In genomic region chr20:38300433-38300832, GRCh38 we compare ENCODE assay signal across 23 cellular contexts. TPM values are rescaled to one million over a fixed set of nuclear protein-coding genes. Genes with fewer than 3 reads are reported as not detected.
"Had no signal": no experiment of that assay in that cellular context is flagged by ENCODE, and none has a peak within 500 bp of the region (broad histone marks: within the 10 kb centered on the region; RNA-seq: fewer than 3 reads in every experiment).

No MANE protein-coding gene starts in this region.

- H3K36me3 ChIP-seq: brain microvascular endothelial cell, sigmoid colon had no signal

- H3K27ac Mint-ChIP-seq: activated CD8-positive, alpha-beta memory T cell treated with anti-CD3 and anti-CD28 coated beads, Interleukin-2, amount 10 ng/mL, durations not matched to agents 7 days and 5 days; activated naive CD8-positive, alpha-beta T cell treated with anti-CD3 and anti-CD28 coated beads for 36 hours; activated T-cell treated with anti-CD3 and anti-CD28 coated beads, Interleukin-2, amount 50 U/mL, for 24 hours; endodermal cell had no signal

- DNase-seq: activated CD4-positive, alpha-beta T cell treated with anti-CD3 and anti-CD28 coated beads for 1 hour; activated CD4-positive, alpha-beta T cell treated with anti-CD3 and anti-CD28 coated beads, Interleukin-2, amount 50 U/mL, for 48 hours; activated CD8-positive, alpha-beta memory T cell treated with anti-CD3 and anti-CD28 coated beads, Interleukin-2, amount 10 ng/mL, durations not matched to agents 7 days and 5 days; activated gamma-delta T cell; activated naive CD8-positive, alpha-beta T cell treated with anti-CD3 and anti-CD28 coated beads for 36 hours; activated T-cell treated with anti-CD3 and anti-CD28 coated beads, Interleukin-2, amount 50 U/mL, for 24 hours; brain microvascular endothelial cell; cerebellar nuclear complex; dermis blood vessel endothelial cell; erythroblast; hippocampal formation; sigmoid colon; stimulated activated CD4-positive, alpha-beta T cell treated with anti-CD3 and anti-CD28 coated beads, Interleukin-12 subunit alpha, Interleukin-12 subunit beta, amount 100 ng/mL, for 4 hours; stimulated activated CD4-positive, alpha-beta T cell treated with anti-CD3 and anti-CD28 coated beads, Interleukin-4, amount 100 ng/mL, for 1 hour; stimulated activated CD8-positive, alpha-beta memory T cell treated with anti-CD3 and anti-CD28 coated beads, Interleukin-4, amount 100 ng/mL, for 48 hours; stimulated activated naive CD8-positive, alpha-beta T cell treated with anti-CD3 and anti-CD28 coated beads, Interleukin-15, Interleukin-2, amounts not matched to agents 100 U/mL and 50 U/mL, for 24 hours; T-helper 9 cell had no signal

- H3K36me3 Mint-ChIP-seq: activated CD8-positive, alpha-beta memory T cell treated with anti-CD3 and anti-CD28 coated beads, Interleukin-2, amount 10 ng/mL, durations not matched to agents 7 days and 5 days; activated naive CD8-positive, alpha-beta T cell treated with anti-CD3 and anti-CD28 coated beads for 36 hours had no signal

- ATAC-seq: activated CD8-positive, alpha-beta memory T cell treated with anti-CD3 and anti-CD28 coated beads, Interleukin-2, amount 10 ng/mL, durations not matched to agents 7 days and 5 days; stimulated activated naive CD8-positive, alpha-beta T cell treated with anti-CD3 and anti-CD28 coated beads, Interleukin-15, Interleukin-2, amounts not matched to agents 100 U/mL and 50 U/mL, for 24 hours had no signal

- H3K4me3 ChIP-seq: sigmoid colon had no signal

- H3K27ac ChIP-seq: brain microvascular endothelial cell had no signal

- H3K4me1 Mint-ChIP-seq: endodermal cell had no signal

- H3K4me3 Mint-ChIP-seq: activated CD8-positive, alpha-beta memory T cell treated with anti-CD3 and anti-CD28 coated beads, Interleukin-2, amount 10 ng/mL, durations not matched to agents 7 days and 5 days; activated naive CD8-positive, alpha-beta T cell treated with anti-CD3 and anti-CD28 coated beads for 36 hours; activated T-cell treated with anti-CD3 and anti-CD28 coated beads, Interleukin-2, amount 50 U/mL, for 24 hours; endodermal cell had no signal

- H3K27me3 ChIP-seq: brain microvascular endothelial cell had no signal

- H3K9me3 Mint-ChIP-seq: activated naive CD8-positive, alpha-beta T cell treated with anti-CD3 and anti-CD28 coated beads for 36 hours; activated T-cell treated with anti-CD3 and anti-CD28 coated beads, Interleukin-2, amount 50 U/mL, for 24 hours; endodermal cell had no signal

- H3K9me3 ChIP-seq: sigmoid colon had no signal

RNA-seq across cellular contexts. Expression of gene BPI, which starts 3.5 kb away (rescaled TPM):
- total RNA-seq: activated CD8-positive, alpha-beta memory T cell treated with anti-CD3 and anti-CD28 coated beads, Interleukin-2, amount 10 ng/mL, durations not matched to agents 7 days and 5 days; activated naive CD8-positive, alpha-beta T cell treated with anti-CD3 and anti-CD28 coated beads for 36 hours; dermis blood vessel endothelial cell; endodermal cell; glomerular endothelial cell; kidney epithelial cell; myocyte; ureter had no signal

RNA-seq across cellular contexts. Expression of gene KIAA1755, which starts 39.9 kb away (rescaled TPM):
- total RNA-seq: activated CD8-positive, alpha-beta memory T cell treated with anti-CD3 and anti-CD28 coated beads, Interleukin-2, amount 10 ng/mL, durations not matched to agents 7 days and 5 days; activated naive CD8-positive, alpha-beta T cell treated with anti-CD3 and anti-CD28 coated beads for 36 hours; endodermal cell had no signal

RNA-seq across cellular contexts. Expression of gene LBP, which starts 45.8 kb away (rescaled TPM):
- total RNA-seq: activated CD8-positive, alpha-beta memory T cell treated with anti-CD3 and anti-CD28 coated beads, Interleukin-2, amount 10 ng/mL, durations not matched to agents 7 days and 5 days; activated naive CD8-positive, alpha-beta T cell treated with anti-CD3 and anti-CD28 coated beads for 36 hours; dermis blood vessel endothelial cell; glomerular endothelial cell; kidney epithelial cell; myocyte; temporal lobe had no signal
